In the genomic region with DNA sequence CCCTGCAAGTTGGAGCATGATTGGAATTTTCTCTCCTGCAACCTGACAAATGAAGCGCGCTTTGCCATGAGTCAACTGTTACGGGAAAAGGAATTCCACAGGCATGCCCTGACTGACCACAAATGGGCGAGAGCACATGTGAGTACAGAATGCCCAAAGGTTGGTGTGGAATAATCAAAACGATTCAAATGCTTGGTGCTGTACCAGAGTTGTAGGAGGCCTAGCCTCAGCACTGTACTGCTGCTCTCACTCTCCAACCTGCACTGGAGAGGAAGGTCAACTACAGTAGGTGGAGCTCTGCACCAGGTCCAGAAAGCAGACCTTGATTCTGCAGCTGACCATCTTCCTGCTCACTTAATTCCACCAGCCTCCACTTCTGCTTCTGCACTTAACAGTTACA, we compare ENCODE assay signal across 10 cellular contexts.
DNase-seq lines count a peak whose midpoint lies in the region; ATAC-seq and TF ChIP-seq lines count a peak whose summit lies in the region.
"Had no signal": no experiment of that assay in that cellular context is flagged by ENCODE, and none has a peak within 500 bp of the region (broad histone marks: within the 10 kb centered on the region; RNA-seq: fewer than 3 reads in every experiment).

No MANE protein-coding gene starts in this region.

- no peaks in the 10 kb centered on the region for H3K79me2 ChIP-seq in fibroblast of lung (ENCODE audit: control insufficient read depth, insufficient read depth, low read length)
- no peaks in the 10 kb centered on the region for H3K79me2 ChIP-seq in trophoblast cell (ENCODE audit: control insufficient read depth, insufficient read depth, low read length, poor library complexity)

- no CpG with 5 or more reads among the region's 5 CpGs for WGBS in trophoblast cell (ENCODE audit: extremely low coverage, insufficient coverage, insufficient read length)

- H4K20me1 ChIP-seq in fibroblast of lung (ENCODE audit: control insufficient read depth, extremely low read depth, insufficient read depth, low read length): no peaks in the 10 kb centered on the region

- no peak overlapping the region for H2AK5ac ChIP-seq in trophoblast cell (ENCODE audit: low read length)

- no peak overlapping the region for H3K4ac ChIP-seq in trophoblast cell (ENCODE audit: low read depth, low read length)

- no peak overlapping the region for H2BK12ac ChIP-seq in trophoblast cell (ENCODE audit: low read length)

- H3K79me1 ChIP-seq in trophoblast cell (ENCODE audit: low read length): peaks cover 6% of the 10 kb centered on the region

- H3K23ac ChIP-seq in trophoblast cell (ENCODE audit: low read length): no peak overlapping the region

- H4K12ac ChIP-seq in trophoblast cell (ENCODE audit: low read depth, low read length): no peak overlapping the region

- H3K27me3 ChIP-seq in fibroblast of lung (ENCODE audit: control insufficient read depth, insufficient read depth, low read length) (no peaks in the 10 kb centered on the region), trophoblast cell (ENCODE audit: insufficient read depth, low read length) (no peaks in the 10 kb centered on the region), Peyer's patch (no peaks in the 10 kb centered on the region)

- no peak overlapping the region for H3K9ac ChIP-seq in fibroblast of lung (ENCODE audit: insufficient read depth, low read length)
- no peak overlapping the region for H3K9ac ChIP-seq in trophoblast cell (ENCODE audit: low read length)

- no peak overlapping the region for H4K8ac ChIP-seq in trophoblast cell (ENCODE audit: low read depth, low read length)

- H4K91ac ChIP-seq in trophoblast cell (ENCODE audit: low read depth, low read length): no peak overlapping the region

- H3K4me1 ChIP-seq in fibroblast of lung (ENCODE audit: control insufficient read depth, extremely low read depth, insufficient read depth, low read length) (peaks cover 4% of the 10 kb centered on the region), trophoblast cell (ENCODE audit: control insufficient read depth in 1 of 2, insufficient read depth in 2 of 2, low read length in 2 of 2) (peaks cover 3% of the 10 kb centered on the region in 2 experiments), Peyer's patch (no peaks in the 10 kb centered on the region)

- H3K18ac ChIP-seq in trophoblast cell (ENCODE audit: low read length): no peak overlapping the region

- H3K36me3 ChIP-seq in fibroblast of lung (ENCODE audit: control insufficient read depth, insufficient read depth, low read length) (no peaks in the 10 kb centered on the region), trophoblast cell (ENCODE audit: control insufficient read depth in 1 of 2, insufficient read depth in 2 of 2, low read length in 2 of 2) (no peaks in the 10 kb centered on the region), Peyer's patch (no peaks in the 10 kb centered on the region)

- TF ChIP-seq CTCF in RWPE1 (conservative IDR thresholded peaks at IDR 0.05; ENCODE audit: low read depth): peak; percentile 51
- peak; percentile 11 to 22 for TF ChIP-seq CTCF in fibroblast of lung (conservative IDR thresholded peaks at IDR 0.05 in 1 of 2, IDR thresholded peaks at IDR 0.05 in 1 of 2; ENCODE audit: low read depth in 1 of 2, low read length in 2 of 2)
- TF ChIP-seq CTCF in Peyer's patch (IDR thresholded peaks at IDR 0.05): no peak

- no peak overlapping the region for H3K4me2 ChIP-seq in fibroblast of lung (ENCODE audit: extremely low read depth, insufficient read depth, low read length)
- H3K4me2 ChIP-seq in trophoblast cell (ENCODE audit: low read length): no peak overlapping the region

- POLR2A ChIA-PET in RWPE1 (lab: Yijun Ruan, JAX; ENCODE audit: low non-redundant PET): no interaction called here

- peak overlapping the region; percentile 84 for H3K27ac ChIP-seq in RWPE1
- no peak overlapping the region for H3K27ac ChIP-seq in fibroblast of lung (ENCODE audit: insufficient read depth, low read length)
- no peak overlapping the region for H3K27ac ChIP-seq in trophoblast cell (ENCODE audit: low read depth, low read length)
- H3K27ac ChIP-seq in Peyer's patch: no peak overlapping the region

- H3K14ac ChIP-seq in trophoblast cell (ENCODE audit: low read length): no peak overlapping the region

- CTCF ChIA-PET in RWPE1 (lab: Yijun Ruan, JAX): interaction anchor here (0.6 to 1.0 kb wide), 4 partner anchors 425 to 571 kb away, joined by 3 to 10 read pairs (median 4); partner anchors contain the start of gene PLK2

- TF ChIP-seq POLR2A in Peyer's patch (IDR thresholded peaks at IDR 0.05): no peak

- no peak overlapping the region for H2BK5ac ChIP-seq in trophoblast cell (ENCODE audit: low read depth, low read length, poor library complexity)

- H2BK120ac ChIP-seq in trophoblast cell (ENCODE audit: insufficient read depth, low read length, poor library complexity): no peak overlapping the region

- H3K4me3 ChIP-seq in fibroblast of lung (replicated peaks in 1 of 4; ENCODE audit: control extremely low read depth in 1 of 4, insufficient read depth in 1 of 4, low read depth in 3 of 4, low read length in 4 of 4) (no peak overlapping the region), trophoblast cell (ENCODE audit: low read depth, low read length) (no peak overlapping the region), Peyer's patch (no peak overlapping the region)

- no peaks in the 10 kb centered on the region for H3K9me3 ChIP-seq in fibroblast of lung (ENCODE audit: control insufficient read depth, insufficient read depth, low read depth, low read length)
- no peaks in the 10 kb centered on the region for H3K9me3 ChIP-seq in trophoblast cell (ENCODE audit: insufficient read depth, low read depth, low read length)
- no peaks in the 10 kb centered on the region for H3K9me3 ChIP-seq in Peyer's patch

- DNase-seq in GM04503 (ENCODE audit: low read depth) (peak; percentile 61), RWPE1 (ENCODE audit: low spot score) (peak; percentile 94), fibroblast of lung (ENCODE audit: low read depth in 2 of 2) (peak; percentile 55 to 96), trophoblast cell (peak; percentile 90 to 94), Peyer's patch (no peak), NCI-H2196 (lab: John Stamatoyannopoulos, UW; ENCODE audit: unreplicated experiment) (no peak), T-helper 1 cell (no peak)
- DNase-seq: NCI-H1417 treated with DMSO at 0.1 percent for 48 hours; stimulated activated CD8-positive, alpha-beta memory T cell treated with anti-CD3 and anti-CD28 coated beads, Interleukin-4, amount 100 ng/mL, for 48 hours had no signal

- no peak for ATAC-seq in GM19467 (IDR thresholded peaks at IDR 0.05; ENCODE audit: unreplicated experiment)

- H2AFZ ChIP-seq in fibroblast of lung (ENCODE audit: low read length) (no peak overlapping the region), trophoblast cell (ENCODE audit: insufficient read depth, low read length, poor library complexity) (no peak overlapping the region)

Comparison
In these comparisons a context has a peak if more than half of its experiments do, and no peak if none do; other contexts are left out.
1. DNase-seq: peak in GM04503 (single experiment), RWPE1 (single experiment), fibroblast of lung (2 of 2) and trophoblast cell (2 of 2); none in Peyer's patch (0 of 3), NCI-H2196 (single experiment) and T-helper 1 cell (0 of 5).
2. CTCF ChIP-seq: peak in RWPE1 (single experiment) and fibroblast of lung (2 of 2); none in Peyer's patch (0 of 6).